Comparison of ENCODE assay signal across 8 cellular contexts in the genomic region with DNA sequence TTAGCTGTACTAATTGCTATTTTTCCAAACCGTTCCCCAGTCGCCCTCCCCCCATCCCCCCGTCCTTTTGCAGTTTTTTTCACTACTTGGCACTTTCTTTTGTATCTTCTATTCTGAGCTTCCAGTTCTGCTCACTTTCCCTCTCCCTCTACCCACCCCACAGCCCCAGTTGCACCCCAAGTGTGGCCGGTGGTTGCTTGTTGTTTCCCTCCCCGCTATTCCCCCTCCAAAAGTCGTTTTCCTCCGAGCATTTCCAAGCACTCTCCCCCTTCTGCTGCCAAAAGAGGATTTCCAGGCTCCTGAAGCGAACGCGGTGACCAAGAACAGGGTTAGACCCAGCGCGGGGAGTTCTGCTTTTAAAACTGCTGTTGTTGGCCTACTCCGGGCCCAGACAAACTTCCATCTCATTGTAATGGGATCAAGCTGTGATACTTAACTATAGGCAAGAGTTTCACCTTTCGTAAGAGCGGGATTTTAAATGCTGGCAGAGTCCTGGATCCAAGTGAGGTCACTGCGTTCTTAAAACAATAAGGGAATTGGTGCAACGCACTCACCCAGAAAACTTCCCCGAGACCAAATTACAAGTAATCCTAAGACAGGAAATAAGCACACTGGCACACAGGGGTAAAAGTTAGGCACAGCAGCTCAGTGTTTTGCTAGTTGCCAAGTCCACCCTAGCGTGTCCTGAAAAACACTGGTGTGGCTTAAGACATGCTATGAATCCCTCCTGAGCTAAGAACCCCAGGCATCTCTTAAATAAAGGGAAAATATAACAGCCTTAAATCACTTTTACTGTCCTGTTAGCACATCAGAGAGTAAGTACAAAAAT. TPM values are rescaled to one million over a fixed set of nuclear protein-coding genes. Genes with fewer than 3 reads are reported as not detected.
DNase-seq lines count a peak whose midpoint lies in the region; ATAC-seq and TF ChIP-seq lines count a peak whose summit lies in the region.

No MANE protein-coding gene starts in this region.

- H3K9ac ChIP-seq in BLaER1: no peak overlapping the region

- peaks cover 14% of the 10 kb centered on the region for H3K27me3 ChIP-seq in BLaER1
- no peaks in the 10 kb centered on the region for H3K27me3 ChIP-seq in muscle layer of duodenum (ENCODE audit: low read depth, low read length)

- H3K9me3 ChIP-seq in BLaER1: no peaks in the 10 kb centered on the region
- no peaks in the 10 kb centered on the region for H3K9me3 ChIP-seq in muscle layer of duodenum (ENCODE audit: control insufficient read depth in 1 of 2, low read length in 2 of 2)

- peak; percentile 31; the same call in 1 of the 2 replicates for TF ChIP-seq RAD21 in Ishikawa (IDR thresholded peaks at IDR 0.05; ENCODE audit: low read depth)

- peak overlapping the region; percentile 100 for H3K4me2 ChIP-seq in BLaER1

- H3K4me1 ChIP-seq in BLaER1 (peaks cover 49% of the 10 kb centered on the region), muscle layer of duodenum (ENCODE audit: control insufficient read depth in 1 of 2, insufficient read depth in 2 of 2, low read length in 2 of 2) (peaks cover 3 to 28% of the 10 kb centered on the region in 2 donors)

- DNase-seq in caudate nucleus (lab: John Stamatoyannopoulos, UW) (no peak), G401 (ENCODE audit: low spot score) (no peak), hepatic stellate cell (ENCODE audit: low spot score) (no peak)
- no peak for DNase-seq in activated CD4-positive, CD25-positive, alpha-beta regulatory T cell treated with anti-CD3 and anti-CD28 coated beads, Interleukin-2, amount 50 U/mL, for 72 hours

- in situ Hi-C loops in G401 (cut with HindIII; ENCODE audit: low sequenced_read_pairs): no loop called here

- H3K36me3 ChIP-seq in BLaER1 (no peaks in the 10 kb centered on the region), muscle layer of duodenum (ENCODE audit: control insufficient read depth in 1 of 2, insufficient read depth in 2 of 2, low read length in 2 of 2) (no peaks in the 10 kb centered on the region)

- H3K4me3 ChIP-seq in BLaER1: peak overlapping the region; percentile 92
- H3K4me3 ChIP-seq in muscle layer of duodenum (ENCODE audit: low read depth in 1 of 2, low read length in 2 of 2): peak overlapping the region; percentile 61 to 83

- no peak for ATAC-seq in GM18861 (IDR thresholded peaks at IDR 0.05; ENCODE audit: unreplicated experiment)

- H4K20me1 ChIP-seq in BLaER1: peaks cover 31% of the 10 kb centered on the region

- H3K27ac ChIP-seq in BLaER1: no peak overlapping the region
- H3K27ac ChIP-seq in caudate nucleus (ENCODE audit: low read depth, low read length): peak overlapping the region; percentile 16
- peak overlapping the region; percentile 34 for H3K27ac ChIP-seq in muscle layer of duodenum (ENCODE audit: low read length)

- TF ChIP-seq EP300 in Ishikawa (IDR thresholded peaks at IDR 0.05; ENCODE audit: borderline replicate concordance): peak; percentile 98

TF ChIP-seq in Ishikawa, 13 proteins besides CTCF, POLR2A, EP300 and RAD21:
- peak; percentile 96 for TF ChIP-seq FOXM1 (IDR thresholded peaks at IDR 0.05; ENCODE audit: borderline replicate concordance, low read depth)
- TF ChIP-seq, protein P1, sequence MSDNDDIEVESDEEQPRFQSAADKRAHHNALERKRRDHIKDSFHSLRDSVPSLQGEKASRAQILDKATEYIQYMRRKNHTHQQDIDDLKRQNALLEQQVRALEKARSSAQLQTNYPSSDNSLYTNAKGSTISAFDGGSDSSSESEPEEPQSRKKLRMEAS (IDR thresholded peaks at IDR 0.05): peak; percentile 78
- TF ChIP-seq, protein P2, sequence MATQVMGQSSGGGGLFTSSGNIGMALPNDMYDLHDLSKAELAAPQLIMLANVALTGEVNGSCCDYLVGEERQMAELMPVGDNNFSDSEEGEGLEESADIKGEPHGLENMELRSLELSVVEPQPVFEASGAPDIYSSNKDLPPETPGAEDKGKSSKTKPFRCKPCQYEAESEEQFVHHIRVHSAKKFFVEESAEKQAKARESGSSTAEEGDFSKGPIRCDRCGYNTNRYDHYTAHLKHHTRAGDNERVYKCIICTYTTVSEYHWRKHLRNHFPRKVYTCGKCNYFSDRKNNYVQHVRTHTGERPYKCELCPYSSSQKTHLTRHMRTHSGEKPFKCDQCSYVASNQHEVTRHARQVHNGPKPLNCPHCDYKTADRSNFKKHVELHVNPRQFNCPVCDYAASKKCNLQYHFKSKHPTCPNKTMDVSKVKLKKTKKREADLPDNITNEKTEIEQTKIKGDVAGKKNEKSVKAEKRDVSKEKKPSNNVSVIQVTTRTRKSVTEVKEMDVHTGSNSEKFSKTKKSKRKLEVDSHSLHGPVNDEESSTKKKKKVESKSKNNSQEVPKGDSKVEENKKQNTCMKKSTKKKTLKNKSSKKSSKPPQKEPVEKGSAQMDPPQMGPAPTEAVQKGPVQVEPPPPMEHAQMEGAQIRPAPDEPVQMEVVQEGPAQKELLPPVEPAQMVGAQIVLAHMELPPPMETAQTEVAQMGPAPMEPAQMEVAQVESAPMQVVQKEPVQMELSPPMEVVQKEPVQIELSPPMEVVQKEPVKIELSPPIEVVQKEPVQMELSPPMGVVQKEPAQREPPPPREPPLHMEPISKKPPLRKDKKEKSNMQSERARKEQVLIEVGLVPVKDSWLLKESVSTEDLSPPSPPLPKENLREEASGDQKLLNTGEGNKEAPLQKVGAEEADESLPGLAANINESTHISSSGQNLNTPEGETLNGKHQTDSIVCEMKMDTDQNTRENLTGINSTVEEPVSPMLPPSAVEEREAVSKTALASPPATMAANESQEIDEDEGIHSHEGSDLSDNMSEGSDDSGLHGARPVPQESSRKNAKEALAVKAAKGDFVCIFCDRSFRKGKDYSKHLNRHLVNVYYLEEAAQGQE (IDR thresholded peaks at IDR 0.05; ENCODE audit: low read depth): no peak
- TF ChIP-seq TEAD4 (IDR thresholded peaks at IDR 0.05): peak; percentile 95
- TF ChIP-seq TCF12 (IDR thresholded peaks at IDR 0.05; ENCODE audit: low read depth): peak; percentile 99
- peak; percentile 54 for TF ChIP-seq TAF1 (IDR thresholded peaks at IDR 0.05; ENCODE audit: low read depth)
- TF ChIP-seq CREB1 (IDR thresholded peaks at IDR 0.05; ENCODE audit: low read depth): peak; percentile 64
- TF ChIP-seq YY1 (IDR thresholded peaks at IDR 0.05; ENCODE audit: low read depth): 0 out of 2 replicates have a peak, but pooled peaks have one; percentile 42
- TF ChIP-seq EGR1 (IDR thresholded peaks at IDR 0.05): 0 out of 2 replicates have a peak, but pooled peaks have one; percentile 6
- TF ChIP-seq CEBPB (IDR thresholded peaks at IDR 0.05): peak; percentile 94
- peak; percentile 6; the same call in 1 of the 2 replicates for TF ChIP-seq ZBTB7A (IDR thresholded peaks at IDR 0.05; ENCODE audit: low read depth)
- TF ChIP-seq USF1 (IDR thresholded peaks at IDR 0.05): peak; percentile 33
- peak; percentile 99 for TF ChIP-seq NFIC (IDR thresholded peaks at IDR 0.05)

RNA-seq across cellular contexts. Expression of gene RGS10, which starts 1.5 kb away (rescaled TPM):
- 67.1 and 80.5 TPM in 2 replicates for total RNA-seq in G401 (2014; rRNA removed; shearing (Covaris generic))

RNA-seq across cellular contexts. Expression of gene TIAL1, which starts 52.7 kb away (rescaled TPM):
- total RNA-seq in G401 (2014; rRNA removed; shearing (Covaris generic)): 27.5 and 61.6 TPM in 2 replicates
